8 cellular contexts compared by ENCODE assay signal in genomic region chr19:46924874-46925547, GRCh38.
A peak's percentile ranks its signal among the peaks of the same experiment; 100 is the strongest.
DNase-seq lines count a peak whose midpoint lies in the region; ATAC-seq and TF ChIP-seq lines count a peak whose summit lies in the region.

No MANE protein-coding gene starts in this region.

- TF ChIP-seq POLR2A in upper lobe of left lung (IDR thresholded peaks at IDR 0.05) = no peak

- H3K36me3 ChIP-seq in ascending aorta = peaks cover 3 to 24% of the 10 kb centered on the region in 2 donors
- peaks cover 8 to 14% of the 10 kb centered on the region in 2 donors for H3K36me3 ChIP-seq in lung (ENCODE audit: control insufficient read depth in 2 of 2, insufficient read depth in 2 of 2, low read length in 2 of 2)
- peaks cover 2 to 27% (median 9%) of the 10 kb centered on the region in 4 donors for H3K36me3 ChIP-seq in upper lobe of left lung

- WGBS in lung, 2 donors = 30 to 34% methylated on average over 8 of the region's 8 CpGs
- 27% methylated on average over 7 to 8 of the region's 8 CpGs for WGBS in upper lobe of left lung, 2 donors

- H3K9me3 ChIP-seq in ascending aorta (no peaks in the 10 kb centered on the region), lung (ENCODE audit: control insufficient read depth in 2 of 2, insufficient read depth in 1 of 2, low read length in 1 of 2) (no peaks in the 10 kb centered on the region), upper lobe of left lung (no peaks in the 10 kb centered on the region)

- intact Hi-C loops in ascending aorta (cut with DNase I) = loop anchor here (5.0 kb wide), 2 partner anchors 57 to 63 kb away; partner anchors contain the start of gene ARHGAP35

- ATAC-seq in lung (ENCODE audit: insufficient read depth, low FRiP score) (peak; percentile 19), upper lobe of left lung (ENCODE audit: low FRiP score in 2 of 2) (peak; percentile 43 to 46), HG03571 (IDR thresholded peaks at IDR 0.05; ENCODE audit: unreplicated experiment) (no peak)

- H3K27me3 ChIP-seq in ascending aorta (no peaks in the 10 kb centered on the region), lung (ENCODE audit: control insufficient read depth, insufficient read depth) (no peaks in the 10 kb centered on the region), upper lobe of left lung (no peaks in the 10 kb centered on the region)

- H3K4me3 ChIP-seq in ascending aorta (no peak overlapping the region), lung (no peak overlapping the region), upper lobe of left lung (no peak overlapping the region)

- H3K4me1 ChIP-seq in ascending aorta (peaks cover 19 to 49% of the 10 kb centered on the region in 2 donors), lung (ENCODE audit: control insufficient read depth in 2 of 2, insufficient read depth in 2 of 2, low read length in 2 of 2) (peaks cover 15 to 47% of the 10 kb centered on the region in 2 donors), upper lobe of left lung (peaks cover 13 to 34% (median 31%) of the 10 kb centered on the region in 4 donors)

- H3K27ac ChIP-seq in ascending aorta (peak overlapping the region; percentile 42 to 60), lung (ENCODE audit: low read depth in 1 of 2, low read length in 1 of 2) (peak overlapping the region in 1 of 2 donors; percentile 82), upper lobe of left lung (peak overlapping the region in 3 of 4 donors; percentile 7 to 37 (median 22))

- DNase-seq in activated gamma-delta T cell treated with Interleukin-2 at 50 U/mL for 16 hours (peak; percentile 28), activated gamma-delta T cell (lab: John Stamatoyannopoulos, UW) (no peak), ascending aorta (ENCODE audit: low spot score in 2 of 2) (peak in 1 of 2 donors; percentile 63), lung (ENCODE audit: low spot score) (no peak), upper lobe of left lung (peak in 1 of 2 donors; percentile 33), NCI-H748 (lab: John Stamatoyannopoulos, UW; ENCODE audit: unreplicated experiment) (no peak), DMS79 treated with DMSO at 0.1 percent for 48 hours (lab: John Stamatoyannopoulos, UW) (no peak)

- no peak for TF ChIP-seq CTCF in ascending aorta (IDR thresholded peaks at IDR 0.05)
- TF ChIP-seq CTCF in lung (IDR thresholded peaks at IDR 0.05; ENCODE audit: control extremely low read depth, extremely low read depth) = no peak
- no peak for TF ChIP-seq CTCF in upper lobe of left lung (IDR thresholded peaks at IDR 0.05)

- no peak for TF ChIP-seq EP300 in upper lobe of left lung (IDR thresholded peaks at IDR 0.05)
